In the genomic region with DNA sequence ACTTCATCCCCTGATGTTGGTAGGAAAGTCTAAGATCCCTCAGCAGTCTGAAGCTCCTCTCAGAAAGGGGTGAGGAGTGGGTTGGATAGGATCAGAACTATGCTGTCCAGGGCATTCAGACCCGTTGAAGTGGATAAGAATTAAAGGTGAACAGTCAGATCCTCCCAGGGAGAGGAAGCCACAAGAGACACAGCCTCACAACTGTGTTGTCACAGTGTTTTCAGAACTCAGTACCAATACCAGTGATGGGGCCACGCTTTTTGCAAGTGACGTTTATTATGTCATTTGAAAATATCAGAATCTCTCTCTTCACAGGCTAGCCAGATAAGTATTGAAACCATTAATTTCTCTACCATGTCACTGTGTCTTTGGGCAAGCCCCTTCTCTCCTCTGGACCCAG, we compare ENCODE assay signal across 9 cellular contexts. TPM values are rescaled to one million over a fixed set of nuclear protein-coding genes. Genes with fewer than 3 reads are reported as not detected.
A peak's percentile ranks its signal among the peaks of the same experiment; 100 is the strongest.
DNase-seq lines count a peak whose midpoint lies in the region; ATAC-seq and TF ChIP-seq lines count a peak whose summit lies in the region.
"Had no signal": no experiment of that assay in that cellular context is flagged by ENCODE, and none has a peak within 500 bp of the region (broad histone marks: within the 10 kb centered on the region; RNA-seq: fewer than 3 reads in every experiment).

No MANE protein-coding gene starts in this region.

- H3T11ph ChIP-seq in H9 (ENCODE audit: low read length), result no peak overlapping the region

- H3K27me3 ChIP-seq in CD8-positive, alpha-beta memory T cell (ENCODE audit: insufficient read depth, low read length, poor library complexity, severe bottlenecking), result no peaks in the 10 kb centered on the region
- H3K27me3 ChIP-seq in H9 (ENCODE audit: insufficient read depth, low read length), result no peaks in the 10 kb centered on the region
- H3K27me3 ChIP-seq in neuron (ENCODE audit: insufficient read depth, low read length), result peaks cover 4% of the 10 kb centered on the region
- H3K27me3 ChIP-seq in CD4-positive, alpha-beta T cell (ENCODE audit: control insufficient read depth, insufficient read depth, low read length), result no peaks in the 10 kb centered on the region

- H3K4me3 ChIP-seq in CD8-positive, alpha-beta memory T cell (ENCODE audit: low read length), result no peak overlapping the region
- no peak overlapping the region for H3K4me3 ChIP-seq in neuron (ENCODE audit: low read length)

- no peak overlapping the region for H3K56ac ChIP-seq in H9 (ENCODE audit: insufficient read length, low read depth, low read length)

- H2BK20ac ChIP-seq in H9 (ENCODE audit: low read depth, low read length, poor library complexity, severe bottlenecking), result no peak overlapping the region

- no peak overlapping the region for H3K23ac ChIP-seq in H9 (ENCODE audit: insufficient read length, low read depth, low read length)

- no peaks in the 10 kb centered on the region for H3K23me2 ChIP-seq in H9 (ENCODE audit: insufficient read length, low read depth, low read length, poor library complexity, severe bottlenecking)

- no peaks in the 10 kb centered on the region for H3K9me3 Mint-ChIP-seq in CD8-positive, alpha-beta memory T cell
- H3K9me3 Mint-ChIP-seq in H9, result peaks cover 2 to 6% of the 10 kb centered on the region in 2 experiments; a peak in 3 of 5 replicates
- H3K9me3 Mint-ChIP-seq in activated T-helper 2 cell treated with anti-CD3 and anti-CD28 coated beads, Interferon-gamma antibody, Interleukin-2, Interleukin-4, amounts not matched to agents 10 μg/mL and 5 μg/mL and 100 μg/mL, durations not matched to agents 14 hours and 24 hours and 36 hours, result no peaks in the 10 kb centered on the region
- H3K9me3 Mint-ChIP-seq in CD4-positive, alpha-beta T cell, result no peaks in the 10 kb centered on the region

- no peak overlapping the region for H2BK5ac ChIP-seq in H9 (ENCODE audit: insufficient read length, low read length)

- H2AFZ ChIP-seq in H9 (ENCODE audit: low read length) (peak overlapping the region; percentile 26), neuron (ENCODE audit: low read depth, low read length) (peak overlapping the region; percentile 38)

- no peak overlapping the region for H4K8ac ChIP-seq in H9 (replicated peaks; ENCODE audit: insufficient read length, low read depth, low read length)

- no peak for ATAC-seq in CD4-positive, alpha-beta T cell (ENCODE audit: poor library complexity)

- intact Hi-C loops in activated T-helper 2 cell treated with anti-CD3 and anti-CD28 coated beads, Interferon-gamma antibody, Interleukin-2, Interleukin-4, amounts not matched to agents 10 μg/mL and 5 μg/mL and 100 μg/mL, durations not matched to agents 14 hours and 24 hours and 36 hours (cut with micrococcal nuclease), result loop anchor here (2.0 to 10.0 kb wide), 2 partner anchors 30 to 200 kb away; a partner anchor contains a TSS
- intact Hi-C loops in CD4-positive, alpha-beta T cell (cut with DNase I, micrococcal nuclease), result loop anchor here (10.0 kb wide), 2 partner anchors 100 to 190 kb away; no protein-coding TSS in a partner anchor

- no peak overlapping the region for H2BK15ac ChIP-seq in H9 (ENCODE audit: low read depth, low read length)

- peak overlapping the region in 7 of 8 donors; percentile 41 to 87 (median 73) for H3K27ac Mint-ChIP-seq in CD8-positive, alpha-beta memory T cell
- no peak overlapping the region for H3K27ac Mint-ChIP-seq in H9
- peak overlapping the region; percentile 5 for H3K27ac Mint-ChIP-seq in activated T-helper 2 cell treated with anti-CD3 and anti-CD28 coated beads, Interferon-gamma antibody, Interleukin-2, Interleukin-4, amounts not matched to agents 10 μg/mL and 5 μg/mL and 100 μg/mL, durations not matched to agents 14 hours and 24 hours and 36 hours
- H3K27ac Mint-ChIP-seq in CD4-positive, alpha-beta T cell, result no peak overlapping the region

- no peak overlapping the region for H3K4ac ChIP-seq in H9 (ENCODE audit: low read depth, low read length)

- POLR2A ChIA-PET in CD8-positive, alpha-beta memory T cell (lab: Charles Lee), result no interaction called here
- POLR2A ChIA-PET in CD4-positive, alpha-beta T cell (lab: Charles Lee), result interaction anchor here (1.0 to 1.2 kb wide), 2 partner anchors 9 to 15 kb away, joined by 3 to 4 read pairs; a partner anchor contains a TSS

- no peaks in the 10 kb centered on the region for H4K20me1 ChIP-seq in H9 (ENCODE audit: control insufficient read depth, insufficient read depth, insufficient read length)

- H3K4me1 Mint-ChIP-seq in CD8-positive, alpha-beta memory T cell, result peaks cover 8 to 14% (median 10%) of the 10 kb centered on the region in 3 donors
- H3K4me1 Mint-ChIP-seq in H9, result peaks cover 4 to 6% of the 10 kb centered on the region in 2 experiments; a peak in 3 of 4 replicates
- peaks cover 17% of the 10 kb centered on the region for H3K4me1 Mint-ChIP-seq in activated T-helper 2 cell treated with anti-CD3 and anti-CD28 coated beads, Interferon-gamma antibody, Interleukin-2, Interleukin-4, amounts not matched to agents 10 μg/mL and 5 μg/mL and 100 μg/mL, durations not matched to agents 14 hours and 24 hours and 36 hours (ENCODE audit: low read depth)
- H3K4me1 Mint-ChIP-seq in CD4-positive, alpha-beta T cell (ENCODE audit: low read depth), result peaks cover 9% of the 10 kb centered on the region

- H2AK5ac ChIP-seq in H9 (ENCODE audit: insufficient read length, low read length), result no peak overlapping the region

- peaks cover 0 to 2% (median 0%) of the 10 kb centered on the region in 3 donors for H3K36me3 Mint-ChIP-seq in CD8-positive, alpha-beta memory T cell
- H3K36me3 Mint-ChIP-seq in H9 (ENCODE audit: insufficient read depth in 1 of 3, low read depth in 3 of 3), result no peaks in the 10 kb centered on the region
- H3K36me3 Mint-ChIP-seq in activated T-helper 2 cell treated with anti-CD3 and anti-CD28 coated beads, Interferon-gamma antibody, Interleukin-2, Interleukin-4, amounts not matched to agents 10 μg/mL and 5 μg/mL and 100 μg/mL, durations not matched to agents 14 hours and 24 hours and 36 hours (ENCODE audit: low read depth), result no peaks in the 10 kb centered on the region
- H3K36me3 Mint-ChIP-seq in CD4-positive, alpha-beta T cell (ENCODE audit: low read depth), result no peaks in the 10 kb centered on the region

- TF ChIP-seq CTCF in H9 (conservative IDR thresholded peaks at IDR 0.05), result no peak
- no peak for TF ChIP-seq CTCF in CD4-positive, alpha-beta T cell (IDR thresholded peaks at IDR 0.05)
- no peak for TF ChIP-seq CTCF in GM10266 (IDR thresholded peaks at IDR 0.05; ENCODE audit: control insufficient read depth, insufficient read depth, low read depth, missing control alignments)

- H3K14ac ChIP-seq in H9 (ENCODE audit: insufficient read depth, low read length), result no peak overlapping the region

- no peaks in the 10 kb centered on the region for H3K36me3 ChIP-seq in CD8-positive, alpha-beta memory T cell (ENCODE audit: insufficient read depth, low read length)
- no peaks in the 10 kb centered on the region for H3K36me3 ChIP-seq in neuron (ENCODE audit: insufficient read depth, low read length)

- CTCF ChIA-PET in CD8-positive, alpha-beta memory T cell (lab: Charles Lee), result interaction anchor here (1.3 to 2.5 kb wide), 4 partner anchors 13 to 106 kb away, joined by 3 to 14 read pairs (median 8); a partner anchor contains a TSS
- CTCF ChIA-PET in CD4-positive, alpha-beta T cell (lab: Charles Lee), result interaction anchor here (1.5 kb wide), 1 partner anchor 16 kb away, joined by 5 read pairs; a partner anchor contains a TSS

- WGBS in H9 (ENCODE audit: extremely low coverage, insufficient read length, low lambda C conversion rate), result no CpG with 5 or more reads among the region's 3 CpGs

- H3K9ac ChIP-seq in H9 (ENCODE audit: extremely low read depth, insufficient read length, low read length), result no peak overlapping the region

- H3K4me1 ChIP-seq in CD8-positive, alpha-beta memory T cell (ENCODE audit: insufficient read depth, low read length), result no peaks in the 10 kb centered on the region
- H3K4me1 ChIP-seq in H9 (ENCODE audit: insufficient read depth, low read length) (no peaks in the 10 kb centered on the region), neuron (ENCODE audit: insufficient read depth, low read length) (no peaks in the 10 kb centered on the region)

- H3K27ac ChIP-seq in CD8-positive, alpha-beta memory T cell (ENCODE audit: low read depth, low read length), result no peak overlapping the region
- H3K27ac ChIP-seq in H9 (ENCODE audit: insufficient read length, low read depth, low read length), result no peak overlapping the region
- no peak overlapping the region for H3K27ac ChIP-seq in CD4-positive, alpha-beta T cell (ENCODE audit: low read depth, low read length)

- no peak overlapping the region for H4K91ac ChIP-seq in H9 (ENCODE audit: insufficient read length, low read depth, low read length)

- no peaks in the 10 kb centered on the region for H3K27me3 Mint-ChIP-seq in CD8-positive, alpha-beta memory T cell
- H3K27me3 Mint-ChIP-seq in H9 (ENCODE audit: low read depth), result no peaks in the 10 kb centered on the region; the same call in 1 of the 2 replicates
- no peaks in the 10 kb centered on the region for H3K27me3 Mint-ChIP-seq in activated T-helper 2 cell treated with anti-CD3 and anti-CD28 coated beads, Interferon-gamma antibody, Interleukin-2, Interleukin-4, amounts not matched to agents 10 μg/mL and 5 μg/mL and 100 μg/mL, durations not matched to agents 14 hours and 24 hours and 36 hours (ENCODE audit: low read depth)
- no peaks in the 10 kb centered on the region for H3K27me3 Mint-ChIP-seq in CD4-positive, alpha-beta T cell

- H3K18ac ChIP-seq in H9 (ENCODE audit: insufficient read length, low read depth, low read length), result no peak overlapping the region

- H3K79me1 ChIP-seq in H9 (ENCODE audit: insufficient read depth, low read depth, low read length, poor library complexity, severe bottlenecking), result no peaks in the 10 kb centered on the region

- no peak overlapping the region for H2BK12ac ChIP-seq in H9 (ENCODE audit: insufficient read length, low read depth, low read length)

- DNase-seq in CD8-positive, alpha-beta memory T cell, result no peak
- DNase-seq in H9, result no peak
- no peak for DNase-seq in activated T-helper 2 cell treated with anti-CD3 and anti-CD28 coated beads, Interferon-gamma antibody, Interleukin-2, Interleukin-4, amounts not matched to agents 10 μg/mL and 5 μg/mL and 100 μg/mL, durations not matched to agents 14 hours and 24 hours and 36 hours (ENCODE audit: low spot score)
- no peak for DNase-seq in CD4-positive, alpha-beta T cell
- no peak for DNase-seq in GM10266 (ENCODE audit: extremely low spot score)
- DNase-seq in occipital lobe (lab: John Stamatoyannopoulos, UW), result no peak
- no peak for DNase-seq in dermis blood vessel endothelial cell
- DNase-seq: stimulated activated CD4-positive, alpha-beta T cell treated with anti-CD3 and anti-CD28 coated beads, Interleukin-1b, Interleukin-23, amount 100 ng/mL, for 48 hours had no signal

- no peak overlapping the region for H4K5ac ChIP-seq in H9 (ENCODE audit: insufficient read length, low read depth, low read length)

- peak overlapping the region in 1 of 7 donors; percentile 52 for H3K4me3 Mint-ChIP-seq in CD8-positive, alpha-beta memory T cell
- no peak overlapping the region for H3K4me3 Mint-ChIP-seq in H9
- H3K4me3 Mint-ChIP-seq in activated T-helper 2 cell treated with anti-CD3 and anti-CD28 coated beads, Interferon-gamma antibody, Interleukin-2, Interleukin-4, amounts not matched to agents 10 μg/mL and 5 μg/mL and 100 μg/mL, durations not matched to agents 14 hours and 24 hours and 36 hours (ENCODE audit: low read depth), result no peak overlapping the region
- H3K4me3 Mint-ChIP-seq in CD4-positive, alpha-beta T cell, result no peak overlapping the region

- H2BK120ac ChIP-seq in H9 (ENCODE audit: low read depth, low read length, poor library complexity, severe bottlenecking), result no peak overlapping the region

- no peaks in the 10 kb centered on the region for H3K9me3 ChIP-seq in CD8-positive, alpha-beta memory T cell (ENCODE audit: low read length)
- H3K9me3 ChIP-seq in H9 (ENCODE audit: control insufficient read depth, low read depth, low read length) (no peaks in the 10 kb centered on the region), neuron (ENCODE audit: low read length) (no peaks in the 10 kb centered on the region)
- no peaks in the 10 kb centered on the region for H3K9me3 ChIP-seq in CD4-positive, alpha-beta T cell (ENCODE audit: control insufficient read depth, low read length)

- H3K4me2 ChIP-seq in H9 (ENCODE audit: insufficient read depth, insufficient read length, low read length), result no peak overlapping the region

- H3K79me2 ChIP-seq in H9 (ENCODE audit: insufficient read depth, low read length), result no peaks in the 10 kb centered on the region

RNA-seq across cellular contexts. Expression of a gene that starts 15.4 kb away (rescaled TPM):
- total RNA-seq in CD8-positive, alpha-beta memory T cell, result 100 to 1,000 TPM; 108 to 112 TPM
- 59.6 TPM for polyA plus RNA-seq in CD8-positive, alpha-beta memory T cell
- total RNA-seq in H9 (2021) (40.2 and 44.1 TPM in 2 replicates), occipital lobe (189 TPM), dermis blood vessel endothelial cell (99.9 and 112 TPM in 2 replicates)
- 50.1 and 54.1 TPM in 2 replicates for total RNA-seq in activated T-helper 2 cell treated with anti-CD3 and anti-CD28 coated beads, Interferon-gamma antibody, Interleukin-2, Interleukin-4, amounts not matched to agents 10 μg/mL and 5 μg/mL and 100 μg/mL, durations not matched to agents 14 hours and 24 hours and 36 hours
- 10 to 100 TPM; 44.5 to 47.9 TPM for total RNA-seq in CD4-positive, alpha-beta T cell

Comparison
In these comparisons a context has a peak if more than half of its experiments do, and no peak if none do; other contexts are left out.
1. H3K27ac Mint-ChIP-seq: peak in CD8-positive, alpha-beta memory T cell (7 of 8) and activated T-helper 2 cell treated with anti-CD3 and anti-CD28 coated beads, Interferon-gamma antibody, Interleukin-2, Interleukin-4, amounts not matched to agents 10 μg/mL and 5 μg/mL and 100 μg/mL, durations not matched to agents 14 hours and 24 hours and 36 hours (single experiment); none in H9 (0 of 3) and CD4-positive, alpha-beta T cell (single experiment).